Comparison of ENCODE assay signal across 1 cellular context in the genomic region with DNA sequence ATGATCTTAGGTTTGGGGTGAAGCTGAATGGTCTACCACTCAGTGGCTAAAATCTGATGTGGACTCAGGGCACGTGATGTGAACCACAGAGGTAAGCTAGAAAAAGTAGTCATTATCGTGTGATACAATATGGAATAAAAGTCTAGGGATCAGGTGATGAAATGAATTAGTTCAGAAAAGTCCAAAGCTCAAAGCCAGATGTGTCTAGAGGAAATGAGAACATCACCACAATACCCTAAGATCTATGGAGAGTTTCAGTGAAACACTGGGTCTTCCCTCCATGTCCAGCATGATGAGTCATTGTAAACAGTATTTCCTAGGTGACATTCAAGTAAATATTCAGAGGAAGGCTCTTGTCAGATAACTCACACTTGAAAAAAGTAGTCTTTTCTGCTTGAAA.
TF ChIP-seq lines count a peak whose summit lies in the region.

No MANE protein-coding gene starts in this region.

TF ChIP-seq in K562, 482 proteins besides CTCF, POLR2A, EP300 and RAD21 (continued from another document and continues in another):
- TF ChIP-seq, protein P1, sequence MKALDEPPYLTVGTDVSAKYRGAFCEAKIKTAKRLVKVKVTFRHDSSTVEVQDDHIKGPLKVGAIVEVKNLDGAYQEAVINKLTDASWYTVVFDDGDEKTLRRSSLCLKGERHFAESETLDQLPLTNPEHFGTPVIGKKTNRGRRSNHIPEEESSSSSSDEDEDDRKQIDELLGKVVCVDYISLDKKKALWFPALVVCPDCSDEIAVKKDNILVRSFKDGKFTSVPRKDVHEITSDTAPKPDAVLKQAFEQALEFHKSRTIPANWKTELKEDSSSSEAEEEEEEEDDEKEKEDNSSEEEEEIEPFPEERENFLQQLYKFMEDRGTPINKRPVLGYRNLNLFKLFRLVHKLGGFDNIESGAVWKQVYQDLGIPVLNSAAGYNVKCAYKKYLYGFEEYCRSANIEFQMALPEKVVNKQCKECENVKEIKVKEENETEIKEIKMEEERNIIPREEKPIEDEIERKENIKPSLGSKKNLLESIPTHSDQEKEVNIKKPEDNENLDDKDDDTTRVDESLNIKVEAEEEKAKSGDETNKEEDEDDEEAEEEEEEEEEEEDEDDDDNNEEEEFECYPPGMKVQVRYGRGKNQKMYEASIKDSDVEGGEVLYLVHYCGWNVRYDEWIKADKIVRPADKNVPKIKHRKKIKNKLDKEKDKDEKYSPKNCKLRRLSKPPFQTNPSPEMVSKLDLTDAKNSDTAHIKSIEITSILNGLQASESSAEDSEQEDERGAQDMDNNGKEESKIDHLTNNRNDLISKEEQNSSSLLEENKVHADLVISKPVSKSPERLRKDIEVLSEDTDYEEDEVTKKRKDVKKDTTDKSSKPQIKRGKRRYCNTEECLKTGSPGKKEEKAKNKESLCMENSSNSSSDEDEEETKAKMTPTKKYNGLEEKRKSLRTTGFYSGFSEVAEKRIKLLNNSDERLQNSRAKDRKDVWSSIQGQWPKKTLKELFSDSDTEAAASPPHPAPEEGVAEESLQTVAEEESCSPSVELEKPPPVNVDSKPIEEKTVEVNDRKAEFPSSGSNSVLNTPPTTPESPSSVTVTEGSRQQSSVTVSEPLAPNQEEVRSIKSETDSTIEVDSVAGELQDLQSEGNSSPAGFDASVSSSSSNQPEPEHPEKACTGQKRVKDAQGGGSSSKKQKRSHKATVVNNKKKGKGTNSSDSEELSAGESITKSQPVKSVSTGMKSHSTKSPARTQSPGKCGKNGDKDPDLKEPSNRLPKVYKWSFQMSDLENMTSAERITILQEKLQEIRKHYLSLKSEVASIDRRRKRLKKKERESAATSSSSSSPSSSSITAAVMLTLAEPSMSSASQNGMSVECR (CRISPR knock-in tag; IDR thresholded peaks at IDR 0.05), result no peak
- no peak for TF ChIP-seq THRAP3 (IDR thresholded peaks at IDR 0.05; ENCODE audit: borderline replicate concordance)
- TF ChIP-seq, protein P2, sequence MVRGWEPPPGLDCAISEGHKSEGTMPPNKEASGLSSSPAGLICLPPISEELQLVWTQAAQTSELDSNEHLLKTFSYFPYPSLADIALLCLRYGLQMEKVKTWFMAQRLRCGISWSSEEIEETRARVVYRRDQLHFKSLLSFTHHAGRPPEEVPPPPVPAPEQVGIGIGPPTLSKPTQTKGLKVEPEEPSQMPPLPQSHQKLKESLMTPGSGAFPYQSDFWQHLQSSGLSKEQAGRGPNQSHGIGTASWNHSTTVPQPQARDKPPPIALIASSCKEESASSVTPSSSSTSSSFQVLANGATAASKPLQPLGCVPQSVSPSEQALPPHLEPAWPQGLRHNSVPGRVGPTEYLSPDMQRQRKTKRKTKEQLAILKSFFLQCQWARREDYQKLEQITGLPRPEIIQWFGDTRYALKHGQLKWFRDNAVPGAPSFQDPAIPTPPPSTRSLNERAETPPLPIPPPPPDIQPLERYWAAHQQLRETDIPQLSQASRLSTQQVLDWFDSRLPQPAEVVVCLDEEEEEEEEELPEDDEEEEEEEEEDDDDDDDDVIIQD (CRISPR knock-in tag; IDR thresholded peaks at IDR 0.05), result no peak
- peak; percentile 50 for TF ChIP-seq C11orf30 (IDR thresholded peaks at IDR 0.05; ENCODE audit: low read depth)
- 0 out of 2 replicates have a peak, but pooled peaks have one; percentile 11 for TF ChIP-seq EHMT2 (IDR thresholded peaks at IDR 0.05)
- TF ChIP-seq ZNF444 (CRISPR knock-in tag; IDR thresholded peaks at IDR 0.05), result no peak
- peak; percentile 62 for TF ChIP-seq NFE2 (IDR thresholded peaks at IDR 0.05; ENCODE audit: low read depth)
- no peak for TF ChIP-seq ZNF282 (CRISPR knock-in tag; IDR thresholded peaks at IDR 0.05)
- TF ChIP-seq MAFG (tag; conservative IDR thresholded peaks at IDR 0.05), result peak; percentile 33; the same call in 1 of the 2 replicates
- peak in 1 of 2 experiments; percentile 62; a peak in 2 of 4 replicates for TF ChIP-seq FOXA3 (CRISPR knock-in tag; conservative IDR thresholded peaks at IDR 0.05 in 1 of 2, IDR thresholded peaks at IDR 0.05 in 1 of 2)
- TF ChIP-seq, protein P3, sequence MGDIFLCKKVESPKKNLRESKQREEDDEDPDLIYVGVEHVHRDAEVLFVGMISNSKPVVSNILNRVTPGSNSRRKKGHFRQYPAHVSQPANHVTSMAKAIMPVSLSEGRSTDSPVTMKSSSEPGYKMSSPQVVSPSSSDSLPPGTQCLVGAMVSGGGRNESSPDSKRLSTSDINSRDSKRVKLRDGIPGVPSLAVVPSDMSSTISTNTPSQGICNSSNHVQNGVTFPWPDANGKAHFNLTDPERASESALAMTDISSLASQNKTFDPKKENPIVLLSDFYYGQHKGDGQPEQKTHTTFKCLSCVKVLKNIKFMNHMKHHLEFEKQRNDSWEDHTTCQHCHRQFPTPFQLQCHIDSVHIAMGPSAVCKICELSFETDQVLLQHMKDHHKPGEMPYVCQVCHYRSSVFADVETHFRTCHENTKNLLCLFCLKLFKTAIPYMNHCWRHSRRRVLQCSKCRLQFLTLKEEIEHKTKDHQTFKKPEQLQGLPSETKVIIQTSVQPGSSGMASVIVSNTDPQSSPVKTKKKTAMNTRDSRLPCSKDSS (IDR thresholded peaks at IDR 0.05; ENCODE audit: low read depth, partially characterized antibody), result no peak
- TF ChIP-seq ZNF445 (CRISPR knock-in tag; IDR thresholded peaks at IDR 0.05; ENCODE audit: low read depth), result no peak
- TF ChIP-seq, protein P4, sequence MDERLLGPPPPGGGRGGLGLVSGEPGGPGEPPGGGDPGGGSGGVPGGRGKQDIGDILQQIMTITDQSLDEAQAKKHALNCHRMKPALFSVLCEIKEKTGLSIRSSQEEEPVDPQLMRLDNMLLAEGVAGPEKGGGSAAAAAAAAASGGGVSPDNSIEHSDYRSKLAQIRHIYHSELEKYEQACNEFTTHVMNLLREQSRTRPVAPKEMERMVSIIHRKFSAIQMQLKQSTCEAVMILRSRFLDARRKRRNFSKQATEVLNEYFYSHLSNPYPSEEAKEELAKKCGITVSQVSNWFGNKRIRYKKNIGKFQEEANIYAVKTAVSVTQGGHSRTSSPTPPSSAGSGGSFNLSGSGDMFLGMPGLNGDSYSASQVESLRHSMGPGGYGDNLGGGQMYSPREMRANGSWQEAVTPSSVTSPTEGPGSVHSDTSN (CRISPR knock-in tag; IDR thresholded peaks at IDR 0.05; ENCODE audit: low read depth), result no peak
- TF ChIP-seq, protein P4 (tag; conservative IDR thresholded peaks at IDR 0.05; ENCODE audit: low read depth), result no peak
- TF ChIP-seq DPF2 (IDR thresholded peaks at IDR 0.05), result 0 out of 2 replicates have a peak, but pooled peaks have one; percentile 27
- TF ChIP-seq MEIS2 (IDR thresholded peaks at IDR 0.05; ENCODE audit: partially characterized antibody), result peak; percentile 24
- TF ChIP-seq KHSRP (IDR thresholded peaks at IDR 0.05), result no peak
- TF ChIP-seq, protein P5, sequence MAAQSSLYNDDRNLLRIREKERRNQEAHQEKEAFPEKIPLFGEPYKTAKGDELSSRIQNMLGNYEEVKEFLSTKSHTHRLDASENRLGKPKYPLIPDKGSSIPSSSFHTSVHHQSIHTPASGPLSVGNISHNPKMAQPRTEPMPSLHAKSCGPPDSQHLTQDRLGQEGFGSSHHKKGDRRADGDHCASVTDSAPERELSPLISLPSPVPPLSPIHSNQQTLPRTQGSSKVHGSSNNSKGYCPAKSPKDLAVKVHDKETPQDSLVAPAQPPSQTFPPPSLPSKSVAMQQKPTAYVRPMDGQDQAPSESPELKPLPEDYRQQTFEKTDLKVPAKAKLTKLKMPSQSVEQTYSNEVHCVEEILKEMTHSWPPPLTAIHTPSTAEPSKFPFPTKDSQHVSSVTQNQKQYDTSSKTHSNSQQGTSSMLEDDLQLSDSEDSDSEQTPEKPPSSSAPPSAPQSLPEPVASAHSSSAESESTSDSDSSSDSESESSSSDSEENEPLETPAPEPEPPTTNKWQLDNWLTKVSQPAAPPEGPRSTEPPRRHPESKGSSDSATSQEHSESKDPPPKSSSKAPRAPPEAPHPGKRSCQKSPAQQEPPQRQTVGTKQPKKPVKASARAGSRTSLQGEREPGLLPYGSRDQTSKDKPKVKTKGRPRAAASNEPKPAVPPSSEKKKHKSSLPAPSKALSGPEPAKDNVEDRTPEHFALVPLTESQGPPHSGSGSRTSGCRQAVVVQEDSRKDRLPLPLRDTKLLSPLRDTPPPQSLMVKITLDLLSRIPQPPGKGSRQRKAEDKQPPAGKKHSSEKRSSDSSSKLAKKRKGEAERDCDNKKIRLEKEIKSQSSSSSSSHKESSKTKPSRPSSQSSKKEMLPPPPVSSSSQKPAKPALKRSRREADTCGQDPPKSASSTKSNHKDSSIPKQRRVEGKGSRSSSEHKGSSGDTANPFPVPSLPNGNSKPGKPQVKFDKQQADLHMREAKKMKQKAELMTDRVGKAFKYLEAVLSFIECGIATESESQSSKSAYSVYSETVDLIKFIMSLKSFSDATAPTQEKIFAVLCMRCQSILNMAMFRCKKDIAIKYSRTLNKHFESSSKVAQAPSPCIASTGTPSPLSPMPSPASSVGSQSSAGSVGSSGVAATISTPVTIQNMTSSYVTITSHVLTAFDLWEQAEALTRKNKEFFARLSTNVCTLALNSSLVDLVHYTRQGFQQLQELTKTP (IDR thresholded peaks at IDR 0.05; ENCODE audit: low read depth in 1 of 2, partially characterized antibody in 2 of 2), result no peak
- peak; percentile 15; the same call in 1 of the 2 replicates for TF ChIP-seq NFE2L1 (tag; IDR thresholded peaks at IDR 0.05; ENCODE audit: borderline replicate concordance, low read depth)
- TF ChIP-seq ZNF121 (CRISPR knock-in tag; conservative IDR thresholded peaks at IDR 0.05), result no peak
- no peak for TF ChIP-seq ATF7 (IDR thresholded peaks at IDR 0.05)
- TF ChIP-seq, protein P6, sequence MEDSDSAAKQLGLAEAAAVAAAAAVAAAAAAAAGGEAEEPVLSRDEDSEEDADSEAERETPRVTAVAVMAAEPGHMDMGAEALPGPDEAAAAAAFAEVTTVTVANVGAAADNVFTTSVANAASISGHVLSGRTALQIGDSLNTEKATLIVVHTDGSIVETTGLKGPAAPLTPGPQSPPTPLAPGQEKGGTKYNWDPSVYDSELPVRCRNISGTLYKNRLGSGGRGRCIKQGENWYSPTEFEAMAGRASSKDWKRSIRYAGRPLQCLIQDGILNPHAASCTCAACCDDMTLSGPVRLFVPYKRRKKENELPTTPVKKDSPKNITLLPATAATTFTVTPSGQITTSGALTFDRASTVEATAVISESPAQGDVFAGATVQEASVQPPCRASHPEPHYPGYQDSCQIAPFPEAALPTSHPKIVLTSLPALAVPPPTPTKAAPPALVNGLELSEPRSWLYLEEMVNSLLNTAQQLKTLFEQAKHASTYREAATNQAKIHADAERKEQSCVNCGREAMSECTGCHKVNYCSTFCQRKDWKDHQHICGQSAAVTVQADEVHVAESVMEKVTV (CRISPR knock-in tag; IDR thresholded peaks at IDR 0.05), result no peak
- TF ChIP-seq TSC22D4 (tag; IDR thresholded peaks at IDR 0.05), result no peak
- no peak for TF ChIP-seq SIRT6 (IDR thresholded peaks at IDR 0.05; ENCODE audit: low read depth, low read length)
- TF ChIP-seq SMAD2 (IDR thresholded peaks at IDR 0.05; ENCODE audit: low read depth, low read length), result no peak
- TF ChIP-seq RFX1 (IDR thresholded peaks at IDR 0.05), result peak; percentile 68
- no peak for TF ChIP-seq GATAD2A (IDR thresholded peaks at IDR 0.05)
- TF ChIP-seq NCOA6 (IDR thresholded peaks at IDR 0.05), result no peak
- TF ChIP-seq, protein P7, sequence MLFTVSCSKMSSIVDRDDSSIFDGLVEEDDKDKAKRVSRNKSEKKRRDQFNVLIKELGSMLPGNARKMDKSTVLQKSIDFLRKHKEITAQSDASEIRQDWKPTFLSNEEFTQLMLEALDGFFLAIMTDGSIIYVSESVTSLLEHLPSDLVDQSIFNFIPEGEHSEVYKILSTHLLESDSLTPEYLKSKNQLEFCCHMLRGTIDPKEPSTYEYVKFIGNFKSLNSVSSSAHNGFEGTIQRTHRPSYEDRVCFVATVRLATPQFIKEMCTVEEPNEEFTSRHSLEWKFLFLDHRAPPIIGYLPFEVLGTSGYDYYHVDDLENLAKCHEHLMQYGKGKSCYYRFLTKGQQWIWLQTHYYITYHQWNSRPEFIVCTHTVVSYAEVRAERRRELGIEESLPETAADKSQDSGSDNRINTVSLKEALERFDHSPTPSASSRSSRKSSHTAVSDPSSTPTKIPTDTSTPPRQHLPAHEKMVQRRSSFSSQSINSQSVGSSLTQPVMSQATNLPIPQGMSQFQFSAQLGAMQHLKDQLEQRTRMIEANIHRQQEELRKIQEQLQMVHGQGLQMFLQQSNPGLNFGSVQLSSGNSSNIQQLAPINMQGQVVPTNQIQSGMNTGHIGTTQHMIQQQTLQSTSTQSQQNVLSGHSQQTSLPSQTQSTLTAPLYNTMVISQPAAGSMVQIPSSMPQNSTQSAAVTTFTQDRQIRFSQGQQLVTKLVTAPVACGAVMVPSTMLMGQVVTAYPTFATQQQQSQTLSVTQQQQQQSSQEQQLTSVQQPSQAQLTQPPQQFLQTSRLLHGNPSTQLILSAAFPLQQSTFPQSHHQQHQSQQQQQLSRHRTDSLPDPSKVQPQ (CRISPR knock-in tag; IDR thresholded peaks at IDR 0.05; ENCODE audit: borderline replicate concordance), result no peak
- TF ChIP-seq ZC3H4 (CRISPR knock-in tag; IDR thresholded peaks at IDR 0.05; ENCODE audit: borderline replicate concordance), result no peak
- TF ChIP-seq, protein P8, sequence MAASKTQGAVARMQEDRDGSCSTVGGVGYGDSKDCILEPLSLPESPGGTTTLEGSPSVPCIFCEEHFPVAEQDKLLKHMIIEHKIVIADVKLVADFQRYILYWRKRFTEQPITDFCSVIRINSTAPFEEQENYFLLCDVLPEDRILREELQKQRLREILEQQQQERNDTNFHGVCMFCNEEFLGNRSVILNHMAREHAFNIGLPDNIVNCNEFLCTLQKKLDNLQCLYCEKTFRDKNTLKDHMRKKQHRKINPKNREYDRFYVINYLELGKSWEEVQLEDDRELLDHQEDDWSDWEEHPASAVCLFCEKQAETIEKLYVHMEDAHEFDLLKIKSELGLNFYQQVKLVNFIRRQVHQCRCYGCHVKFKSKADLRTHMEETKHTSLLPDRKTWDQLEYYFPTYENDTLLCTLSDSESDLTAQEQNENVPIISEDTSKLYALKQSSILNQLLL (CRISPR knock-in tag; IDR thresholded peaks at IDR 0.05; ENCODE audit: borderline replicate concordance), result no peak
- TF ChIP-seq HDAC1 (IDR thresholded peaks at IDR 0.05), result no peak
- no peak for TF ChIP-seq MYNN (IDR thresholded peaks at IDR 0.05)
- no peak for TF ChIP-seq MYNN (CRISPR knock-in tag; IDR thresholded peaks at IDR 0.05)
- no peak for TF ChIP-seq WHSC1 (IDR thresholded peaks at IDR 0.05; ENCODE audit: low read length)
- TF ChIP-seq FOSL1 (tag; conservative IDR thresholded peaks at IDR 0.05), result peak; percentile 92
- TF ChIP-seq, protein P9, sequence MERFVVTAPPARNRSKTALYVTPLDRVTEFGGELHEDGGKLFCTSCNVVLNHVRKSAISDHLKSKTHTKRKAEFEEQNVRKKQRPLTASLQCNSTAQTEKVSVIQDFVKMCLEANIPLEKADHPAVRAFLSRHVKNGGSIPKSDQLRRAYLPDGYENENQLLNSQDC (CRISPR knock-in tag; IDR thresholded peaks at IDR 0.05), result no peak
- no peak for TF ChIP-seq SMARCB1 (IDR thresholded peaks at IDR 0.05; ENCODE audit: insufficient read length, low read depth)
- peak; percentile 85 for TF ChIP-seq JUND (IDR thresholded peaks at IDR 0.05; ENCODE audit: borderline replicate concordance, low read depth, low read length)
- peak; percentile 88 for TF ChIP-seq JUND (tag; IDR thresholded peaks at IDR 0.05; ENCODE audit: borderline replicate concordance, low read depth, low read length)
- TF ChIP-seq CHD4 (IDR thresholded peaks at IDR 0.05; ENCODE audit: insufficient read depth, insufficient replicate concordance, low read depth, low read length, poor library complexity, severe bottlenecking), result no peak
- peak; percentile 65 for TF ChIP-seq SMARCA4 (IDR thresholded peaks at IDR 0.05)
